Comparison of ENCODE assay signal across 1 cellular context in the genomic region with DNA sequence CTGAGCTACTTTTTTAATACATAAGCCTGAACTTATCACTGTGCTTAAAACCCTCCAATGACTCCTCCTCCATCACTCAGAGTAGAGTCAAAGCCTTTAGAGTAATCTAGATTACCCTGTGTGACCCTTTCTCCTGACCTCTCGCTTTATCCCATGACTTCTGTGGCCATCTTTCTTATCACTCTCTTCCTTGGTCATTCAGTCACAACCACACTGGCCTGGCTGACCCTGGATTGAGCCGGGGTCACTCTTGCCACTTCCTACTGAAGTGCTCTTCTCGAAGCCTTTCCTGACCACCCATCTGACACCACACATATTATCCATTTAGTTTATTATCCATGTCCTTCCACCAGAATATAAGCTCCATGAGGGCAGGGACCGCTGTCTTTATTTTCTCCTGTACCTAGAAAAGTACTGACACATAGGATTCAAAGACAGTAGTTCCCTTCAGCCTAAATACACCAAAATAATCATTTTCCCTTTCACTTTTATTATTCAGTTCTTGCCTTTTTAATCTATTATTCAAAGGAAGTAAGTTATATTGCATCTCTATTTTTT.
TF ChIP-seq lines count a peak whose summit lies in the region.

No MANE protein-coding gene starts in this region.

TF ChIP-seq in K562, 482 proteins besides CTCF, POLR2A, EP300 and RAD21 (continued from another document):
- TF ChIP-seq HMBOX1 (IDR thresholded peaks at IDR 0.05) (no peak), KDM5B (IDR thresholded peaks at IDR 0.05; ENCODE audit: insufficient replicate concordance, low read depth, low read length) (no peak), FOSL1 (tag; conservative IDR thresholded peaks at IDR 0.05) (peak; percentile 43; the same call in 1 of the 2 replicates), ZNF79 (CRISPR knock-in tag; IDR thresholded peaks at IDR 0.05; ENCODE audit: low read depth) (no peak), ZNF354B (CRISPR knock-in tag; IDR thresholded peaks at IDR 0.05) (no peak), HDAC6 (IDR thresholded peaks at IDR 0.05; ENCODE audit: low read depth, low read length) (no peak), SMARCE1 (IDR thresholded peaks at IDR 0.05) (0 out of 2 replicates have a peak, but pooled peaks have one; percentile 18), BRD4 (IDR thresholded peaks at IDR 0.05) (no peak), TAF1 (IDR thresholded peaks at IDR 0.05; ENCODE audit: control insufficient read depth, extremely low read depth, insufficient read depth, low read length, severe bottlenecking) (no peak), ZNF431 (CRISPR knock-in tag; IDR thresholded peaks at IDR 0.05) (no peak), TBP (optimal IDR thresholded peaks at IDR 0.05; ENCODE audit: low read depth, low read length) (no peak), PHF21A (IDR thresholded peaks at IDR 0.05; ENCODE audit: borderline replicate concordance, low read depth) (no peak), FOXA3 (CRISPR knock-in tag; conservative IDR thresholded peaks at IDR 0.05 in 1 of 2, IDR thresholded peaks at IDR 0.05 in 1 of 2) (no peak), ZNF77 (CRISPR knock-in tag; IDR thresholded peaks at IDR 0.05) (no peak), ETV1 (tag; conservative IDR thresholded peaks at IDR 0.05; ENCODE audit: low read depth) (no peak), E2F5 (CRISPR knock-in tag; IDR thresholded peaks at IDR 0.05) (no peak), ZNF324 (CRISPR knock-in tag; IDR thresholded peaks at IDR 0.05) (no peak), ZNF717 (CRISPR knock-in tag; IDR thresholded peaks at IDR 0.05) (no peak), ZNF263 (CRISPR knock-in tag; IDR thresholded peaks at IDR 0.05; ENCODE audit: borderline replicate concordance) (no peak), E2F6 (IDR thresholded peaks at IDR 0.05; ENCODE audit: borderline replicate concordance in 1 of 2, extremely low read depth in 1 of 2, insufficient read depth in 1 of 2, insufficient read length in 1 of 2, low read depth in 1 of 2, low read length in 1 of 2, poor library complexity in 1 of 2, severe bottlenecking in 1 of 2) (no peak), MYC (IDR thresholded peaks at IDR 0.05; ENCODE audit: low read depth, low read length) (no peak), MYC (CRISPR knock-in tag; IDR thresholded peaks at IDR 0.05; ENCODE audit: borderline replicate concordance, low read depth) (no peak), TARDBP (IDR thresholded peaks at IDR 0.05) (no peak), PHB (CRISPR knock-in tag; IDR thresholded peaks at IDR 0.05) (no peak), LARP7 (IDR thresholded peaks at IDR 0.05) (no peak), TSC22D4 (tag; IDR thresholded peaks at IDR 0.05) (no peak), EWSR1 (IDR thresholded peaks at IDR 0.05; ENCODE audit: borderline replicate concordance, low read depth, partially characterized antibody) (no peak), ZNF436 (CRISPR knock-in tag; IDR thresholded peaks at IDR 0.05) (no peak), REST (CRISPR knock-in tag; IDR thresholded peaks at IDR 0.05; ENCODE audit: low read depth) (no peak), BMI1 (IDR thresholded peaks at IDR 0.05; ENCODE audit: low read length) (no peak), ELF4 (CRISPR knock-in tag; IDR thresholded peaks at IDR 0.05) (no peak), YBX1 (IDR thresholded peaks at IDR 0.05) (no peak), ZNF699 (CRISPR knock-in tag; IDR thresholded peaks at IDR 0.05; ENCODE audit: insufficient replicate concordance) (no peak), PCBP2 (IDR thresholded peaks at IDR 0.05; ENCODE audit: low read depth, low read length, poor library complexity, severe bottlenecking) (no peak), ZNF507 (tag; conservative IDR thresholded peaks at IDR 0.05) (no peak), TRIM28 (IDR thresholded peaks at IDR 0.05) (peak; percentile 92), ETV5 (CRISPR knock-in tag; IDR thresholded peaks at IDR 0.05; ENCODE audit: low read depth) (0 out of 2 replicates have a peak, but pooled peaks have one; percentile 19), BRF1 (IDR thresholded peaks at IDR 0.05; ENCODE audit: borderline replicate concordance, extremely low read depth, insufficient read length) (no peak), TCF3 (CRISPR knock-in tag; IDR thresholded peaks at IDR 0.05) (peak; percentile 80), SIX5 (IDR thresholded peaks at IDR 0.05; ENCODE audit: borderline replicate concordance in 1 of 2, insufficient read depth in 1 of 2, low read depth in 1 of 2, low read length in 2 of 2) (no peak), TGIF2 (CRISPR knock-in tag; IDR thresholded peaks at IDR 0.05) (no peak), ZFP30 (CRISPR knock-in tag; IDR thresholded peaks at IDR 0.05; ENCODE audit: borderline replicate concordance) (no peak), HEY1 (CRISPR knock-in tag; IDR thresholded peaks at IDR 0.05; ENCODE audit: borderline replicate concordance) (no peak)
- TF ChIP-seq, protein P1, sequence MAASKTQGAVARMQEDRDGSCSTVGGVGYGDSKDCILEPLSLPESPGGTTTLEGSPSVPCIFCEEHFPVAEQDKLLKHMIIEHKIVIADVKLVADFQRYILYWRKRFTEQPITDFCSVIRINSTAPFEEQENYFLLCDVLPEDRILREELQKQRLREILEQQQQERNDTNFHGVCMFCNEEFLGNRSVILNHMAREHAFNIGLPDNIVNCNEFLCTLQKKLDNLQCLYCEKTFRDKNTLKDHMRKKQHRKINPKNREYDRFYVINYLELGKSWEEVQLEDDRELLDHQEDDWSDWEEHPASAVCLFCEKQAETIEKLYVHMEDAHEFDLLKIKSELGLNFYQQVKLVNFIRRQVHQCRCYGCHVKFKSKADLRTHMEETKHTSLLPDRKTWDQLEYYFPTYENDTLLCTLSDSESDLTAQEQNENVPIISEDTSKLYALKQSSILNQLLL (CRISPR knock-in tag; IDR thresholded peaks at IDR 0.05; ENCODE audit: borderline replicate concordance) = no peak
- TF ChIP-seq, protein P2, sequence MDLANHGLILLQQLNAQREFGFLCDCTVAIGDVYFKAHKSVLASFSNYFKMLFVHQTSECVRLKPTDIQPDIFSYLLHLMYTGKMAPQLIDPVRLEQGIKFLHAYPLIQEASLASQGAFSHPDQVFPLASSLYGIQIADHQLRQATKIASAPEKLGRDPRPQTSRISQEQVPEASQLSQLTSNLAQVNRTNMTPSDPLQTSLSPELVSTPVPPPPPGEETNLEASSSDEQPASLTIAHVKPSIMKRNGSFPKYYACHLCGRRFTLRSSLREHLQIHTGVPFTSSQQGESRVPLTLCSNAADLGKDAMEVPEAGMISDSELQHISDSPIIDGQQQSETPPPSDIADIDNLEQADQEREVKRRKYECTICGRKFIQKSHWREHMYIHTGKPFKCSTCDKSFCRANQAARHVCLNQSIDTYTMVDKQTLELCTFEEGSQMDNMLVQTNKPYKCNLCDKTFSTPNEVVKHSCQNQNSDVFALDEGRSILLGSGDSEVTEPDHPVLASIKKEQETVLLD (IDR thresholded peaks at IDR 0.05) = no peak
- TF ChIP-seq, protein P3, sequence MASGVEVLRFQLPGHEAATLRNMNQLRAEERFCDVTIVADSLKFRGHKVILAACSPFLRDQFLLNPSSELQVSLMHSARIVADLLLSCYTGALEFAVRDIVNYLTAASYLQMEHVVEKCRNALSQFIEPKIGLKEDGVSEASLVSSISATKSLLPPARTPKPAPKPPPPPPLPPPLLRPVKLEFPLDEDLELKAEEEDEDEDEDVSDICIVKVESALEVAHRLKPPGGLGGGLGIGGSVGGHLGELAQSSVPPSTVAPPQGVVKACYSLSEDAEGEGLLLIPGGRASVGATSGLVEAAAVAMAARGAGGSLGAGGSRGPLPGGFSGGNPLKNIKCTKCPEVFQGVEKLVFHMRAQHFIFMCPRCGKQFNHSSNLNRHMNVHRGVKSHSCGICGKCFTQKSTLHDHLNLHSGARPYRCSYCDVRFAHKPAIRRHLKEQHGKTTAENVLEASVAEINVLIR (CRISPR knock-in tag; IDR thresholded peaks at IDR 0.05) = no peak
- TF ChIP-seq, protein P4, sequence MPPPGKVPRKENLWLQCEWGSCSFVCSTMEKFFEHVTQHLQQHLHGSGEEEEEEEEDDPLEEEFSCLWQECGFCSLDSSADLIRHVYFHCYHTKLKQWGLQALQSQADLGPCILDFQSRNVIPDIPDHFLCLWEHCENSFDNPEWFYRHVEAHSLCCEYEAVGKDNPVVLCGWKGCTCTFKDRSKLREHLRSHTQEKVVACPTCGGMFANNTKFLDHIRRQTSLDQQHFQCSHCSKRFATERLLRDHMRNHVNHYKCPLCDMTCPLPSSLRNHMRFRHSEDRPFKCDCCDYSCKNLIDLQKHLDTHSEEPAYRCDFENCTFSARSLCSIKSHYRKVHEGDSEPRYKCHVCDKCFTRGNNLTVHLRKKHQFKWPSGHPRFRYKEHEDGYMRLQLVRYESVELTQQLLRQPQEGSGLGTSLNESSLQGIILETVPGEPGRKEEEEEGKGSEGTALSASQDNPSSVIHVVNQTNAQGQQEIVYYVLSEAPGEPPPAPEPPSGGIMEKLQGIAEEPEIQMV (tag; conservative IDR thresholded peaks at IDR 0.05; ENCODE audit: low read depth) = no peak
- TF ChIP-seq, protein P5, sequence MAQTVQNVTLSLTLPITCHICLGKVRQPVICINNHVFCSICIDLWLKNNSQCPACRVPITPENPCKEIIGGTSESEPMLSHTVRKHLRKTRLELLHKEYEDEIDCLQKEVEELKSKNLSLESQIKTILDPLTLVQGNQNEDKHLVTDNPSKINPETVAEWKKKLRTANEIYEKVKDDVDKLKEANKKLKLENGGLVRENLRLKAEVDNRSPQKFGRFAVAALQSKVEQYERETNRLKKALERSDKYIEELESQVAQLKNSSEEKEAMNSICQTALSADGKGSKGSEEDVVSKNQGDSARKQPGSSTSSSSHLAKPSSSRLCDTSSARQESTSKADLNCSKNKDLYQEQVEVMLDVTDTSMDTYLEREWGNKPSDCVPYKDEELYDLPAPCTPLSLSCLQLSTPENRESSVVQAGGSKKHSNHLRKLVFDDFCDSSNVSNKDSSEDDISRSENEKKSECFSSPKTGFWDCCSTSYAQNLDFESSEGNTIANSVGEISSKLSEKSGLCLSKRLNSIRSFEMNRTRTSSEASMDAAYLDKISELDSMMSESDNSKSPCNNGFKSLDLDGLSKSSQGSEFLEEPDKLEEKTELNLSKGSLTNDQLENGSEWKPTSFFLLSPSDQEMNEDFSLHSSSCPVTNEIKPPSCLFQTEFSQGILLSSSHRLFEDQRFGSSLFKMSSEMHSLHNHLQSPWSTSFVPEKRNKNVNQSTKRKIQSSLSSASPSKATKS (CRISPR knock-in tag; IDR thresholded peaks at IDR 0.05) = no peak
- TF ChIP-seq, protein P6, sequence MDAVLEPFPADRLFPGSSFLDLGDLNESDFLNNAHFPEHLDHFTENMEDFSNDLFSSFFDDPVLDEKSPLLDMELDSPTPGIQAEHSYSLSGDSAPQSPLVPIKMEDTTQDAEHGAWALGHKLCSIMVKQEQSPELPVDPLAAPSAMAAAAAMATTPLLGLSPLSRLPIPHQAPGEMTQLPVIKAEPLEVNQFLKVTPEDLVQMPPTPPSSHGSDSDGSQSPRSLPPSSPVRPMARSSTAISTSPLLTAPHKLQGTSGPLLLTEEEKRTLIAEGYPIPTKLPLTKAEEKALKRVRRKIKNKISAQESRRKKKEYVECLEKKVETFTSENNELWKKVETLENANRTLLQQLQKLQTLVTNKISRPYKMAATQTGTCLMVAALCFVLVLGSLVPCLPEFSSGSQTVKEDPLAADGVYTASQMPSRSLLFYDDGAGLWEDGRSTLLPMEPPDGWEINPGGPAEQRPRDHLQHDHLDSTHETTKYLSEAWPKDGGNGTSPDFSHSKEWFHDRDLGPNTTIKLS (IDR thresholded peaks at IDR 0.05; ENCODE audit: borderline replicate concordance, low read depth) = no peak
TF ChIP-seq in K562: peak in this region for 28.
